In the genomic region with DNA sequence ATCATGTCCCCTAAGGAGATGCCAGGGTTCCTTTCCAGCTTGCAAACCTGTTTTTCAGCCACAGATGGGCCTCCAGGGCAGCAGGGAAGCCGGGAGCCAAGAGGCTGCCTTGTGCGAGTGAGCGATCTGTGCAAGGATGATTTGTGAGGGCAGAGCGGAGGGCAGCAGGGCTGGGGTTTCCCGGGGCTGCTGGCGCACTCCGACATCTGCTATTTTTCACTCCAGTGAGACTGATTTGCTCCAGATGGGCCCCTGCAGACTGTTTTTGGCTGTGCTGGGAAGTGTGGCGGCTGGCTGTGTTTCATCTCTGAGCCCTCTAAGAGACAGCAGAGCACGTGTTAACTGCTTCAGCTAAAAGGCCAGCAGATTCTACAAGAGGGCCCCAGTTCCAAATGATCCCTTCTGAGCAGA, we compare ENCODE assay signal across 14 cellular contexts.
DNase-seq lines count a peak whose midpoint lies in the region; ATAC-seq, FAIRE-seq and TF ChIP-seq lines count a peak whose summit lies in the region.
"Had no signal": no experiment of that assay in that cellular context is flagged by ENCODE, and none has a peak within 500 bp of the region (broad histone marks: within the 10 kb centered on the region; RNA-seq: fewer than 3 reads in every experiment).

No MANE protein-coding gene starts in this region.

- H3K9me3 ChIP-seq in liver (ENCODE audit: control insufficient read depth in 4 of 4, low read length in 3 of 4), result peaks cover 0 to 7% (median 2%) of the 10 kb centered on the region in 4 donors
- 0 out of 2 replicates have a peak, but pooled peaks cover 5% of the 10 kb centered on the region for H3K9me3 ChIP-seq in HepG2 (ENCODE audit: low read length)
- no peaks in the 10 kb centered on the region for H3K9me3 ChIP-seq in Peyer's patch
- H3K9me3 ChIP-seq in CD4-positive, alpha-beta T cell (ENCODE audit: control insufficient read depth, low read length), result no peaks in the 10 kb centered on the region

- H3K27me3 Mint-ChIP-seq in nephron progenitor cell (ENCODE audit: low read depth, poor library complexity), result peaks cover 31% of the 10 kb centered on the region
- peaks cover 3 to 11% of the 10 kb centered on the region in 2 donors for H3K27me3 Mint-ChIP-seq in T-cell
- H3K27me3 Mint-ChIP-seq in CD4-positive, alpha-beta T cell, result peaks cover 11% of the 10 kb centered on the region
- H3K27me3 Mint-ChIP-seq: activated CD4-positive, alpha-beta T cell treated with anti-CD3 and anti-CD28 coated beads, Interleukin-2, amount 10 ng/mL, durations not matched to agents 7 days and 5 days had no signal

- H3K27ac ChIP-seq in liver (ENCODE audit: low read depth in 1 of 2, low read length in 2 of 2) (no peak overlapping the region), HepG2 (ENCODE audit: extremely low read length, insufficient read depth, low read length) (no peak overlapping the region), Peyer's patch (no peak overlapping the region)
- no peak overlapping the region for H3K27ac ChIP-seq in CD4-positive, alpha-beta T cell (ENCODE audit: low read depth, low read length)

- BruUV-seq in HepG2 (replicated peaks; lab: Mats Ljungman, UMichigan), result no TSS peak

- peaks cover 22% of the 10 kb centered on the region for H3K36me3 Mint-ChIP-seq in nephron progenitor cell (ENCODE audit: low read depth)
- H3K36me3 Mint-ChIP-seq in T-cell, result no peaks in the 10 kb centered on the region
- no peaks in the 10 kb centered on the region for H3K36me3 Mint-ChIP-seq in CD4-positive, alpha-beta T cell (ENCODE audit: low read depth)
- H3K36me3 Mint-ChIP-seq: naive B cell had no signal

- peak overlapping the region; percentile 11 for H3K4me3 Mint-ChIP-seq in nephron progenitor cell
- H3K4me3 Mint-ChIP-seq in T-cell, result no peak overlapping the region
- H3K4me3 Mint-ChIP-seq in CD4-positive, alpha-beta T cell, result no peak overlapping the region
- H3K4me3 Mint-ChIP-seq: activated CD4-positive, alpha-beta T cell treated with anti-CD3 and anti-CD28 coated beads, Interleukin-2, amount 10 ng/mL, durations not matched to agents 7 days and 5 days; naive B cell had no signal

- H3K9ac ChIP-seq in liver (ENCODE audit: low read depth in 1 of 2, low read length in 2 of 2), result no peak overlapping the region
- H3K9ac ChIP-seq in HepG2 (ENCODE audit: insufficient read depth, low read depth, low read length), result no peak overlapping the region

- H3K27me3 ChIP-seq in liver (ENCODE audit: control insufficient read depth in 4 of 4, insufficient read depth in 4 of 4, low read length in 3 of 4) (no peaks in the 10 kb centered on the region), HepG2 (ENCODE audit: control insufficient read depth in 1 of 2, insufficient read depth in 2 of 2, low read length in 2 of 2) (peaks cover 0 to 2% of the 10 kb centered on the region in 2 experiments; a peak in 2 of 5 replicates), Peyer's patch (no peaks in the 10 kb centered on the region)
- no peaks in the 10 kb centered on the region for H3K27me3 ChIP-seq in CD4-positive, alpha-beta T cell (ENCODE audit: control insufficient read depth, insufficient read depth, low read length)

- POLR2A ChIA-PET in HepG2 (lab: Yijun Ruan, JAX) (no interaction called here), T-cell (lab: Charles Lee) (no interaction called here)
- POLR2A ChIA-PET in CD4-positive, alpha-beta T cell (lab: Charles Lee), result no interaction called here

- in situ Hi-C loops in HepG2 (cut with HindIII; ENCODE audit: extremely low pct_ligation_motif_present, low pct_unique_long_range_greater_than_20kb), result no loop called here

- H3K4me1 Mint-ChIP-seq in nephron progenitor cell (peaks cover 42% of the 10 kb centered on the region), T-cell (no peaks in the 10 kb centered on the region)
- no peaks in the 10 kb centered on the region for H3K4me1 Mint-ChIP-seq in CD4-positive, alpha-beta T cell (ENCODE audit: low read depth)
- H3K4me1 Mint-ChIP-seq: activated CD4-positive, alpha-beta T cell treated with anti-CD3 and anti-CD28 coated beads, Interleukin-2, amount 10 ng/mL, durations not matched to agents 7 days and 5 days; naive B cell had no signal

- no peaks in the 10 kb centered on the region for H4K20me1 ChIP-seq in HepG2 (ENCODE audit: insufficient read depth, low read length)

- H3K4me2 ChIP-seq in HepG2 (ENCODE audit: low read depth, low read length), result no peak overlapping the region

- DNase-seq in HepG2 (ENCODE audit: low spot score) (no peak), nephron progenitor cell (peak; percentile 74), Peyer's patch (no peak), T-cell (no peak), NCI-H1048 (lab: John Stamatoyannopoulos, UW) (no peak)
- DNase-seq in CD4-positive, alpha-beta T cell, result no peak
- DNase-seq: ACHN; activated CD4-positive, alpha-beta T cell treated with anti-CD3 and anti-CD28 coated beads, Interleukin-2, amount 10 ng/mL, durations not matched to agents 7 days and 5 days; DND-41; naive B cell; NCI-H1417 treated with DMSO at 0.1 percent for 48 hours; stimulated activated CD4-positive, alpha-beta T cell treated with anti-CD3 and anti-CD28 coated beads, Interleukin-12 subunit alpha, Interleukin-12 subunit beta, amount 100 ng/mL, for 4 hours had no signal

- intact Hi-C loops in HepG2 (cut with micrococcal nuclease; ENCODE audit: unreplicated experiment), result no loop called here
- intact Hi-C loops in CD4-positive, alpha-beta T cell (cut with DNase I, micrococcal nuclease), result no loop called here

- peaks cover 51% of the 10 kb centered on the region for H3K9me3 Mint-ChIP-seq in nephron progenitor cell
- H3K9me3 Mint-ChIP-seq in T-cell, result peaks cover 4 to 11% (median 8%) of the 10 kb centered on the region in 3 donors
- H3K9me3 Mint-ChIP-seq in CD4-positive, alpha-beta T cell, result peaks cover 6% of the 10 kb centered on the region
- H3K9me3 Mint-ChIP-seq: activated CD4-positive, alpha-beta T cell treated with anti-CD3 and anti-CD28 coated beads, Interleukin-2, amount 10 ng/mL, durations not matched to agents 7 days and 5 days had no signal

- H3K36me3 ChIP-seq in liver (ENCODE audit: control insufficient read depth in 4 of 4, insufficient read depth in 3 of 4, low read depth in 1 of 4, low read length in 3 of 4) (no peaks in the 10 kb centered on the region), HepG2 (replicated peaks in 1 of 2; ENCODE audit: control insufficient read depth in 1 of 2, insufficient read depth in 2 of 2, low read length in 2 of 2) (no peaks in the 10 kb centered on the region), Peyer's patch (no peaks in the 10 kb centered on the region)

- TF ChIP-seq POLR2A in HepG2 (IDR thresholded peaks at IDR 0.05; ENCODE audit: insufficient read depth in 1 of 2, low read depth in 2 of 2, low read length in 2 of 2), result no peak
- TF ChIP-seq POLR2A in Peyer's patch (IDR thresholded peaks at IDR 0.05), result no peak

- TF ChIP-seq EP300 in HepG2 (IDR thresholded peaks at IDR 0.05; ENCODE audit: low read depth in 2 of 2, low read length in 2 of 2) (no peak), HepG2 (CRISPR knock-in tag; IDR thresholded peaks at IDR 0.05; ENCODE audit: borderline replicate concordance) (no peak)

- WGBS in liver, result 63% methylated on average over 9 of the region's 9 CpGs
- 53% methylated on average over 8 of the region's 9 CpGs for WGBS in HepG2 (ENCODE audit: low lambda C conversion rate)

- TF ChIP-seq RAD21 in liver (IDR thresholded peaks at IDR 0.05) (no peak), HepG2 (CRISPR knock-in tag; IDR thresholded peaks at IDR 0.05) (no peak)

- H3K79me2 ChIP-seq in HepG2 (ENCODE audit: insufficient read depth, low read length), result no peaks in the 10 kb centered on the region

- H3K4me1 ChIP-seq in liver (ENCODE audit: control insufficient read depth in 4 of 4, insufficient read depth in 4 of 4, low read length in 3 of 4) (no peaks in the 10 kb centered on the region), HepG2 (ENCODE audit: insufficient read depth, low read length) (no peaks in the 10 kb centered on the region), Peyer's patch (no peaks in the 10 kb centered on the region)

- CTCF ChIA-PET in HepG2 (lab: Yijun Ruan, JAX; ENCODE audit: low intra/inter-chr PET ratio, low total read pairs), result no interaction called here
- CTCF ChIA-PET in T-cell (lab: Charles Lee), result no interaction called here
- CTCF ChIA-PET in CD4-positive, alpha-beta T cell (lab: Charles Lee), result no interaction called here

- no peak for FAIRE-seq in HepG2 (lab: Jason Lieb, UNC)
- peak; percentile 94 for FAIRE-seq in endometrium (lab: Jason Lieb, UNC)

- peak overlapping the region; percentile 76 for H3K27ac Mint-ChIP-seq in nephron progenitor cell
- H3K27ac Mint-ChIP-seq in T-cell, result no peak overlapping the region
- no peak overlapping the region for H3K27ac Mint-ChIP-seq in CD4-positive, alpha-beta T cell
- H3K27ac Mint-ChIP-seq: activated CD4-positive, alpha-beta T cell treated with anti-CD3 and anti-CD28 coated beads, Interleukin-2, amount 10 ng/mL, durations not matched to agents 7 days and 5 days; naive B cell had no signal

- ATAC-seq in HepG2 (no peak), T-cell (replicated peaks in 1 of 4) (no peak)
- ATAC-seq in CD4-positive, alpha-beta T cell (ENCODE audit: poor library complexity), result no peak

- no peak for TF ChIP-seq CTCF in liver (IDR thresholded peaks at IDR 0.05; ENCODE audit: low read depth, low read length, missing input control)
- no peak for TF ChIP-seq CTCF in HepG2 (CRISPR knock-in tag; IDR thresholded peaks at IDR 0.05)
- no peak for TF ChIP-seq CTCF in nephron progenitor cell (IDR thresholded peaks at IDR 0.05)
- no peak for TF ChIP-seq CTCF in Peyer's patch (IDR thresholded peaks at IDR 0.05)
- no peak for TF ChIP-seq CTCF in CD4-positive, alpha-beta T cell (IDR thresholded peaks at IDR 0.05)

- H3K4me3 ChIP-seq in liver (ENCODE audit: low read depth in 1 of 3, low read length in 3 of 3) (no peak overlapping the region), HepG2 (replicated peaks in 1 of 3; ENCODE audit: insufficient read depth in 1 of 3, low read depth in 2 of 3, low read length in 3 of 3) (no peak overlapping the region), Peyer's patch (no peak overlapping the region)

- no peak overlapping the region for H2AFZ ChIP-seq in HepG2 (ENCODE audit: low read length)

TF ChIP-seq in liver, 16 proteins besides CTCF, POLR2A, EP300 and RAD21:
- TF ChIP-seq FOXA2 (IDR thresholded peaks at IDR 0.05) (no peak), YY1 (IDR thresholded peaks at IDR 0.05) (no peak), HNF4G (IDR thresholded peaks at IDR 0.05) (no peak), HNF4A (conservative IDR thresholded peaks at IDR 0.05) (no peak), NR2F2 (IDR thresholded peaks at IDR 0.05) (peak; percentile 25), JUND (IDR thresholded peaks at IDR 0.05) (no peak), SP1 (IDR thresholded peaks at IDR 0.05) (no peak)

TF ChIP-seq in HepG2, 621 proteins besides CTCF, POLR2A, EP300 and RAD21 (continues in another document):
- TF ChIP-seq HMGA1 (CRISPR knock-in tag; conservative IDR thresholded peaks at IDR 0.05) (no peak), KAT8 (CRISPR knock-in tag; IDR thresholded peaks at IDR 0.05) (no peak), NBN (conservative IDR thresholded peaks at IDR 0.05) (no peak), ZNF652 (CRISPR knock-in tag; IDR thresholded peaks at IDR 0.05; ENCODE audit: borderline replicate concordance, low read depth) (no peak), IKZF4 (CRISPR knock-in tag; IDR thresholded peaks at IDR 0.05; ENCODE audit: borderline replicate concordance, low read depth, not compliant biosample characterization) (no peak), ZNF567 (CRISPR knock-in tag; IDR thresholded peaks at IDR 0.05; ENCODE audit: borderline replicate concordance) (no peak), FOSL1 (CRISPR knock-in tag; IDR thresholded peaks at IDR 0.05; ENCODE audit: borderline replicate concordance) (no peak)
